Comparison of ENCODE assay signal across 14 cellular contexts in the genomic region with DNA sequence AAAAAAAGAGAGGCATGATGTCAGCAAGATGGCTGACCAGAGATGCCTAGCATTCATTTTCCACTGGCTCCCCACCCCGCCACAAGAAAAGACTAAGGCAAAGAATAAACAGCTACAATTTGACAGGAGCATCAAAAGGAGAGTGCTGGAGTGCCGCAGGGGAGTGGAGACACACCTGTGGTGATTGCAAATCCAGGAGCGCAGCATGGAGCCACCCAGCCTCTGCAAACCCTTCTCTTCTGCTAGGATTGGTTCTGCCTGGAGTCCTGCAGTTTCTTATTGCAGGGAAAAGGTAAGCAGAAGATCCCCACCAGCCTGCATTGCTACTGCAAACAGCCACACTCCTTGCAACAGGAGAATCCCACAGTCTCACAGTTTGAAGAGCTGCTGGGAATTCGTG. TPM values are rescaled to one million over a fixed set of nuclear protein-coding genes. Genes with fewer than 3 reads are reported as not detected.
DNase-seq lines count a peak whose midpoint lies in the region; ATAC-seq and TF ChIP-seq lines count a peak whose summit lies in the region.
"Had no signal": no experiment of that assay in that cellular context is flagged by ENCODE, and none has a peak within 500 bp of the region (broad histone marks: within the 10 kb centered on the region; RNA-seq: fewer than 3 reads in every experiment).

No MANE protein-coding gene starts in this region.

- H3K56ac ChIP-seq in IMR-90 (ENCODE audit: extremely low read depth, insufficient read depth, low read length) = no peak overlapping the region

- H2BK120ac ChIP-seq in IMR-90 (ENCODE audit: low read depth, low read length) = no peak overlapping the region

- H3K4me1 ChIP-seq in IMR-90 (ENCODE audit: control insufficient read depth, insufficient read depth, low read length) (no peaks in the 10 kb centered on the region), endodermal cell (ENCODE audit: control insufficient read depth, insufficient read depth, low read length) (no peaks in the 10 kb centered on the region)
- H3K4me1 ChIP-seq: Caco-2 had no signal

- no peaks in the 10 kb centered on the region for H4K20me1 ChIP-seq in IMR-90 (ENCODE audit: insufficient read depth, low read length)

- H3K9me3 Mint-ChIP-seq in endodermal cell (peaks cover 15% of the 10 kb centered on the region), CD14-positive monocyte (peaks cover 16 to 31% (median 25%) of the 10 kb centered on the region in 7 donors)

- no peak overlapping the region for H3K4me2 ChIP-seq in IMR-90 (ENCODE audit: low read depth, low read length)

- H3K9me1 ChIP-seq in IMR-90 (ENCODE audit: insufficient read depth, low read length) = no peaks in the 10 kb centered on the region

- 40% methylated on average over 1 of the region's 4 CpGs; no CpG with 5 or more reads in 1 of the 2 experiments for WGBS in IMR-90 (ENCODE audit: extremely low coverage in 2 of 2, insufficient read length in 1 of 2), 2 experiments
- 84 to 87% methylated on average over 4 of the region's 4 CpGs for WGBS in endodermal cell (ENCODE audit: insufficient coverage in 1 of 2, insufficient read length in 1 of 2), 2 experiments

- H2AK5ac ChIP-seq in IMR-90 (ENCODE audit: low read depth, low read length) = no peak overlapping the region

- DNase-seq in IMR-90 = no peak
- DNase-seq in NCI-H69 (lab: John Stamatoyannopoulos, UW) = peak; percentile 62
- DNase-seq in endodermal cell = peak; percentile 47
- no peak for DNase-seq in NCI-H1417 treated with DMSO at 0.1 percent for 48 hours (lab: John Stamatoyannopoulos, UW)
- DNase-seq in HCEC 1CT = no peak
- no peak for DNase-seq in stimulated activated naive CD4-positive, alpha-beta T cell (lab: John Stamatoyannopoulos, UW)
- no peak for DNase-seq in CD14-positive monocyte (ENCODE audit: low spot score)
- DNase-seq: CD8-positive, alpha-beta memory T cell; GM23248; H9 had no signal

- H3K23ac ChIP-seq in IMR-90 (ENCODE audit: low read depth, low read length) = no peak overlapping the region

- H3K36me3 Mint-ChIP-seq in endodermal cell (ENCODE audit: low read depth) = no peaks in the 10 kb centered on the region
- H3K36me3 Mint-ChIP-seq in CD14-positive monocyte = peaks cover 0 to 4% of the 10 kb centered on the region in 2 donors

- POLR2A ChIA-PET in IMR-90 (lab: Charles Lee; ENCODE audit: unreplicated experiment) = no interaction called here

- no peak overlapping the region for H3K18ac ChIP-seq in IMR-90 (ENCODE audit: low read depth, low read length)

- no peak for TF ChIP-seq RAD21 in IMR-90 (IDR thresholded peaks at IDR 0.05; ENCODE audit: low read length)

- TF ChIP-seq CTCF in IMR-90 (conservative IDR thresholded peaks at IDR 0.05; ENCODE audit: low read depth, low read length) (no peak), endodermal cell (conservative IDR thresholded peaks at IDR 0.05) (no peak), CD14-positive monocyte (IDR thresholded peaks at IDR 0.05) (no peak)

- H3K27ac ChIP-seq in IMR-90 (ENCODE audit: insufficient read depth, low read length) (no peak overlapping the region), endodermal cell (ENCODE audit: low read depth, low read length) (no peak overlapping the region)
- H3K27ac ChIP-seq: GM23248 had no signal

- H3K4me3 Mint-ChIP-seq in endodermal cell (no peak overlapping the region), CD14-positive monocyte (no peak overlapping the region)
- H3K4me3 Mint-ChIP-seq: CD8-positive, alpha-beta memory T cell; H9 had no signal

- no peak overlapping the region for H3K4ac ChIP-seq in IMR-90 (ENCODE audit: low read depth, low read length)

- H3K9ac ChIP-seq in IMR-90 (ENCODE audit: low read depth, low read length) = no peak overlapping the region
- no peak overlapping the region for H3K9ac ChIP-seq in endodermal cell (ENCODE audit: extremely low read depth, low read length, poor library complexity, severe bottlenecking)
- H3K9ac ChIP-seq: GM23248 had no signal

- ATAC-seq in IMR-90 (ENCODE audit: low read depth) = no peak

- H4K8ac ChIP-seq in IMR-90 (ENCODE audit: low read depth in 2 of 2, low read length in 2 of 2) = no peak overlapping the region

- no peak overlapping the region for H2BK20ac ChIP-seq in IMR-90 (ENCODE audit: low read depth, low read length)

- in situ Hi-C loops in IMR-90 (cut with MboI; ENCODE audit: low sequenced_read_pairs) = no loop called here

- H3K36me3 ChIP-seq in IMR-90 (ENCODE audit: control insufficient read depth, insufficient read depth, low read length) (no peaks in the 10 kb centered on the region), endodermal cell (ENCODE audit: control insufficient read depth, insufficient read depth, low read length) (no peaks in the 10 kb centered on the region)

- no peak overlapping the region for H3K27ac Mint-ChIP-seq in endodermal cell
- no peak overlapping the region for H3K27ac Mint-ChIP-seq in CD14-positive monocyte
- H3K27ac Mint-ChIP-seq: CD8-positive, alpha-beta memory T cell; H9 had no signal

- no peak overlapping the region for H2AK9ac ChIP-seq in IMR-90 (replicated peaks; ENCODE audit: low read depth, low read length, poor library complexity)

- dilution Hi-C loops in IMR-90 (cut with HindIII; ENCODE audit: low sequenced_read_pairs, unreplicated experiment) = no loop called here

- no peak overlapping the region for H4K5ac ChIP-seq in IMR-90 (ENCODE audit: low read depth, low read length)

- no peak for TF ChIP-seq POLR2A in IMR-90 (IDR thresholded peaks at IDR 0.05; ENCODE audit: low read depth, low read length)

- BruUV-seq in IMR-90 (replicated peaks; lab: Mats Ljungman, UMichigan) = no TSS peak

- H3K4me3 ChIP-seq in IMR-90 (ENCODE audit: insufficient read depth, low read depth, low read length) (no peak overlapping the region), endodermal cell (ENCODE audit: low read length) (no peak overlapping the region)
- H3K4me3 ChIP-seq: GM23248 had no signal

- H3K14ac ChIP-seq in IMR-90 (replicated peaks; ENCODE audit: low read depth, low read length) = no peak overlapping the region

- no peaks in the 10 kb centered on the region for H3K27me3 ChIP-seq in IMR-90 (ENCODE audit: control insufficient read depth, insufficient read depth, low read length)
- H3K27me3 ChIP-seq in endodermal cell (ENCODE audit: control insufficient read depth, insufficient read depth, low read length, poor library complexity, severe bottlenecking) = no peaks in the 10 kb centered on the region

- H2BK15ac ChIP-seq in IMR-90 (ENCODE audit: low read depth, low read length) = no peak overlapping the region

- intact Hi-C loops in IMR-90 (cut with micrococcal nuclease) (no loop called here), CD14-positive monocyte (cut with micrococcal nuclease) (no loop called here)

- H2AFZ ChIP-seq in IMR-90 (replicated peaks; ENCODE audit: low read length, poor library complexity) = peak overlapping the region; percentile 61
- H2AFZ ChIP-seq: GM23248 had no signal

- H3K4me1 Mint-ChIP-seq in endodermal cell (no peaks in the 10 kb centered on the region), CD14-positive monocyte (no peaks in the 10 kb centered on the region)
- H3K4me1 Mint-ChIP-seq: CD8-positive, alpha-beta memory T cell had no signal

- H4K91ac ChIP-seq in IMR-90 (ENCODE audit: insufficient read depth, low read depth, low read length) = no peak overlapping the region

- CTCF ChIA-PET in IMR-90 (lab: Yijun Ruan, JAX) = no interaction called here

- H3K27me3 Mint-ChIP-seq in endodermal cell (ENCODE audit: insufficient read depth) (peaks cover 3% of the 10 kb centered on the region), CD14-positive monocyte (ENCODE audit: low read depth in 3 of 3) (peaks cover 0 to 4% (median 2%) of the 10 kb centered on the region in 3 donors)

- H2BK5ac ChIP-seq in IMR-90 (ENCODE audit: low read depth, low read length, poor library complexity, severe bottlenecking) = no peak overlapping the region

- peaks cover 5% of the 10 kb centered on the region for H3K9me3 ChIP-seq in IMR-90 (ENCODE audit: control insufficient read depth, insufficient read depth, low read length)
- peaks cover 8% of the 10 kb centered on the region for H3K9me3 ChIP-seq in endodermal cell (ENCODE audit: control insufficient read depth, low read length)
- H3K9me3 ChIP-seq: Caco-2 had no signal

- no peaks in the 10 kb centered on the region for H3K79me1 ChIP-seq in IMR-90 (ENCODE audit: low read depth in 1 of 2, low read length in 2 of 2)

TF ChIP-seq in IMR-90, 13 proteins besides CTCF, POLR2A, EP300 and RAD21 (continues in another document):
- TF ChIP-seq CHD1 (IDR thresholded peaks at IDR 0.05; ENCODE audit: low read depth, low read length) (no peak), CEBPB (IDR thresholded peaks at IDR 0.05; ENCODE audit: low read depth, low read length) (no peak), MXI1 (IDR thresholded peaks at IDR 0.05; ENCODE audit: borderline replicate concordance, low read depth, low read length) (no peak)

RNA-seq across cellular contexts. Expression of a gene that starts 26.1 kb away (rescaled TPM):
- total RNA-seq in IMR-90 (2012; rRNA removed) (not detected in 2 replicates), endodermal cell (not detected)
- polyA plus RNA-seq in IMR-90 (2012; rRNA removed) (not detected in 2 replicates), CD14-positive monocyte (not detected)
- not detected in 2 replicates for polyA plus RNA-seq in IMR-90 (2012; cell fraction: cytosol; rRNA removed)
- polyA plus RNA-seq in IMR-90 (2012; cell fraction: nucleus; rRNA removed; ENCODE audit: low replicate concordance) = not detected in 2 replicates
- not detected for polyA plus RNA-seq in endodermal cell (2013, experiment 1 of 2)
- polyA plus RNA-seq in endodermal cell (2013, experiment 2 of 2) = not detected
- total RNA-seq: A673; Caco-2; CD8-positive, alpha-beta memory T cell; GM23248; H9; HT1080 had no signal
- polyA plus RNA-seq: BJ; CD8-positive, alpha-beta memory T cell; GM23248 had no signal

RNA-seq across cellular contexts. Expression of a gene that starts 45.4 kb away (rescaled TPM):
- 0.18 and 0.56 TPM in 2 replicates for total RNA-seq in IMR-90 (2012; rRNA removed)
- polyA plus RNA-seq in IMR-90 (2012; rRNA removed) = 0.13 and 0.14 TPM in 2 replicates
- 0.02 TPM in 2 replicates for polyA plus RNA-seq in IMR-90 (2012; cell fraction: cytosol; rRNA removed)
- 0.02 and 0.10 TPM in 2 replicates for polyA plus RNA-seq in IMR-90 (2012; cell fraction: nucleus; rRNA removed; ENCODE audit: low replicate concordance)
- total RNA-seq in endodermal cell = under 1 TPM; 0.04 to 0.11 TPM
- polyA plus RNA-seq in endodermal cell (2013, experiment 1 of 2) = 1.4 TPM
- 1.1 TPM for polyA plus RNA-seq in endodermal cell (2013, experiment 2 of 2)
- 1 to 10 TPM in 1 of 2 donors, under 1 TPM in 1; 0.79 to 1.4 TPM for polyA plus RNA-seq in CD14-positive monocyte
- total RNA-seq: A673 had no signal

RNA-seq across cellular contexts. Expression of a gene that starts 53.8 kb away (rescaled TPM):
- total RNA-seq in IMR-90 (2012; rRNA removed) (3.8 and 3.9 TPM in 2 replicates), endodermal cell (10 to 100 TPM; 10.4 to 13.4 TPM)
- polyA plus RNA-seq in IMR-90 (2012; rRNA removed) (2.9 and 3.4 TPM in 2 replicates), CD14-positive monocyte (1 to 10 TPM in 1 of 2 donors, under 1 TPM in 1; 0.66 to 1.3 TPM)
- 1.9 and 2.2 TPM in 2 replicates for polyA plus RNA-seq in IMR-90 (2012; cell fraction: cytosol; rRNA removed)
- polyA plus RNA-seq in IMR-90 (2012; cell fraction: nucleus; rRNA removed; ENCODE audit: low replicate concordance) = 1.7 and 2.2 TPM in 2 replicates
- 9.9 TPM for polyA plus RNA-seq in endodermal cell (2013, experiment 1 of 2)
- polyA plus RNA-seq in endodermal cell (2013, experiment 2 of 2) = 7.7 TPM

Comparison
In these comparisons a context has a peak if more than half of its experiments do, and no peak if none do; other contexts are left out.
1. DNase-seq: peak in NCI-H69 (single experiment) and endodermal cell (single experiment); none in IMR-90 (single experiment), NCI-H1417 treated with DMSO at 0.1 percent for 48 hours (single experiment), HCEC 1CT (single experiment), stimulated activated naive CD4-positive, alpha-beta T cell (0 of 6) and CD14-positive monocyte (single experiment).